ENCODE assay signal across 9 cellular contexts in genomic region chr20:17614176-17614811, GRCh38. TPM values are rescaled to one million over a fixed set of nuclear protein-coding genes. Genes with fewer than 3 reads are reported as not detected.
DNase-seq lines count a peak whose midpoint lies in the region; ATAC-seq and TF ChIP-seq lines count a peak whose summit lies in the region.
"Had no signal": no experiment of that assay in that cellular context is flagged by ENCODE, and none has a peak within 500 bp of the region (broad histone marks: within the 10 kb centered on the region; RNA-seq: fewer than 3 reads in every experiment).

No MANE protein-coding gene starts in this region.

- ATAC-seq in mucosa of descending colon: peak; percentile 50
- no peak for ATAC-seq in GM19467 (IDR thresholded peaks at IDR 0.05; ENCODE audit: unreplicated experiment)

- H3K79me2 ChIP-seq in MM.1S (ENCODE audit: low read length): peaks cover 10% of the 10 kb centered on the region; the same call in 1 of the 2 replicates

- H3K9me2 ChIP-seq in MM.1S (replicated peaks; ENCODE audit: insufficient read depth, low read length): no peaks in the 10 kb centered on the region

- peaks cover under 1% of the 10 kb centered on the region for H3K36me3 ChIP-seq in mucosa of descending colon (ENCODE audit: low read depth)
- peaks cover 18% of the 10 kb centered on the region for H3K36me3 ChIP-seq in MM.1S (replicated peaks; ENCODE audit: insufficient read depth, low read length)

- peaks cover 5% of the 10 kb centered on the region for H4K20me1 ChIP-seq in MM.1S (ENCODE audit: insufficient read depth, low read length)

- CTCF ChIA-PET in AG04450 (lab: Charles Lee): interaction anchor here (0.6 kb wide), 1 partner anchor 110 kb away, joined by 5 read pairs; no protein-coding TSS in a partner anchor

- H3F3A ChIP-seq in MM.1S (ENCODE audit: insufficient read depth, low read length): peaks cover 50% of the 10 kb centered on the region

- TF ChIP-seq CTCF in AG04450 (IDR thresholded peaks at IDR 0.05; ENCODE audit: low read depth, low read length) (no peak), HL-60 (IDR thresholded peaks at IDR 0.05; ENCODE audit: insufficient read depth, low read length) (no peak), coronary artery (IDR thresholded peaks at IDR 0.05) (no peak), mucosa of descending colon (IDR thresholded peaks at IDR 0.05) (no peak), MM.1S (IDR thresholded peaks at IDR 0.05; ENCODE audit: low read length) (no peak)

- intact Hi-C loops in mucosa of descending colon (cut with DNase I, micrococcal nuclease): loop anchor here (10.0 kb wide), 2 partner anchors 79 to 109 kb away; partner anchors contain the start of gene BFSP1 (in 2 of the 2)

- H3K27ac ChIP-seq in AG04450 (ENCODE audit: low read depth, low read length): peak overlapping the region; percentile 47
- peak overlapping the region; percentile 94 for H3K27ac ChIP-seq in HL-60 (replicated peaks)
- peak overlapping the region; percentile 74 to 93 for H3K27ac ChIP-seq in coronary artery
- no peak overlapping the region for H3K27ac ChIP-seq in MM.1S (ENCODE audit: low read length)

- H3K4me3 ChIP-seq in AG04450 (ENCODE audit: low read depth, low read length): no peak overlapping the region
- no peak overlapping the region for H3K4me3 ChIP-seq in HL-60 (replicated peaks; ENCODE audit: insufficient read depth, low read length)
- H3K4me3 ChIP-seq in coronary artery: peak overlapping the region; percentile 56
- no peak overlapping the region for H3K4me3 ChIP-seq in mucosa of descending colon
- H3K4me3 ChIP-seq in MM.1S (ENCODE audit: low read length): no peak overlapping the region
- H3K4me3 ChIP-seq: skin epidermis had no signal

- no peak for DNase-seq in AG04450 (ENCODE audit: low read depth, low spot score)
- no peak for DNase-seq in HL-60 (ENCODE audit: low read depth in 1 of 2, low spot score in 1 of 2)
- DNase-seq in coronary artery (ENCODE audit: low spot score): peak; percentile 92
- DNase-seq in mucosa of descending colon: peak; percentile 76 to 85 (median 85)
- DNase-seq in NCI-H146 treated with DMSO at 0.1 percent for 48 hours (lab: John Stamatoyannopoulos, UW; ENCODE audit: unreplicated experiment): no peak
- DNase-seq in midbrain (lab: John Stamatoyannopoulos, UW): no peak
- no peak for DNase-seq in MM.1S

- H2AFZ ChIP-seq in MM.1S (ENCODE audit: low read length): no peak overlapping the region

- H3K9ac ChIP-seq in MM.1S (ENCODE audit: low read length): no peak overlapping the region

- H3K4me1 ChIP-seq in mucosa of descending colon (ENCODE audit: low read depth): peaks cover 39% of the 10 kb centered on the region
- peaks cover 18% of the 10 kb centered on the region for H3K4me1 ChIP-seq in MM.1S (ENCODE audit: low read length)

- H3K9me3 ChIP-seq in AG04450 (ENCODE audit: control insufficient read depth, insufficient read depth, low read length): no peaks in the 10 kb centered on the region; the same call in 1 of the 2 replicates
- no peaks in the 10 kb centered on the region for H3K9me3 ChIP-seq in mucosa of descending colon
- H3K9me3 ChIP-seq in MM.1S (replicated peaks; ENCODE audit: insufficient read depth, low read length): no peaks in the 10 kb centered on the region

- POLR2A ChIA-PET in AG04450 (lab: Yijun Ruan, JAX): no interaction called here

- no peak overlapping the region for H3K4me2 ChIP-seq in MM.1S (ENCODE audit: low read depth, low read length)

- H3K27me3 ChIP-seq in AG04450 (ENCODE audit: control insufficient read depth, insufficient read depth, low read length) (no peaks in the 10 kb centered on the region), HL-60 (ENCODE audit: insufficient read depth, poor library complexity, severe bottlenecking) (no peaks in the 10 kb centered on the region), MM.1S (replicated peaks; ENCODE audit: insufficient read depth, low read length) (no peaks in the 10 kb centered on the region)

RNA-seq across cellular contexts. Expression of gene DSTN, which starts 44.4 kb away (rescaled TPM):
- polyA plus RNA-seq in AG04450 (2011; rRNA removed): 318 and 414 TPM in 2 replicates
- 27.3 and 48.9 TPM in 2 replicates for polyA minus RNA-seq in AG04450 (2011; rRNA and poly(A)+ RNA removed)
- 100 to 1,000 TPM; 261 to 946 (median 284) TPM for total RNA-seq in mucosa of descending colon

Comparison
In these comparisons a context has a peak if more than half of its experiments do, and no peak if none do; other contexts are left out.
1. DNase-seq: peak in coronary artery (single experiment) and mucosa of descending colon (3 of 3); none in AG04450 (single experiment), HL-60 (0 of 2), NCI-H146 treated with DMSO at 0.1 percent for 48 hours (single experiment), midbrain (single experiment) and MM.1S (single experiment).